In the genomic region with DNA sequence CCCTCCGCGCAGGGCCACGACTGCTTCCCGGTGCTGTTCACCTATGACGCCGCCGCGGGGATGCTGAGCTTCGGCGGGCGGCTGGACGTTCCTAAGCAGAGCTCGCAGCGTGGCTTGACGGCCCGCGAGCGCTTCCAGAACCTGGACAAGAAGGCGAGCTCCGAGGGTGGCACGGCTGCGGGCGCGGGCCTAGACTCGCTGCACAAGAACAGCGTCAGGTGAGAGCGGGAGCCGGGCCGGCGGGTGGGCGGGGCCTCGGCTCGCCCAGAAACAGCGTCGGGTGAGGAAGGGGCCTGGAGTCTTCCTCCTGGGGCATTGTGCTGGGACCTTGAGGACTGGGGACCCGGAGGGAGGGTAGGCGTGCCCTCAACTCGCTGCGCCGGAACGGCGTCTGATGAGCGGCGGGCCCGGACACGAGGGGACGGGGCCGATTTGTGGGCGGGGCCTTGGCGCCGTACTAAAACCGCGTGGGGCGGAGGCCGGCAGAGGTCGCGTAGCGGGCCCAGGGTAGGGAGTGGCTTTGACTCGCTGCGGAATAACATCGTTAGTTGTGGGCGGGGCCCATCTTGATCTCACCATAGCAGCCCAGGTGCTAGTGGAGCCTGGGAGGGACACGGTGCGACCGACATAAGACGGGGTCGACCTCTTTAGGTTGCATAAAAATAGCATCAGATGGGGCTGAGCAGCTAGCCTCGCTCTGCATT, we compare ENCODE assay signal across 1 cellular context.
TF ChIP-seq lines count a peak whose summit lies in the region.

No MANE protein-coding gene starts in this region.

TF ChIP-seq in K562, 482 proteins besides CTCF, POLR2A, EP300 and RAD21 (continued from another document):
- TF ChIP-seq, protein P1, sequence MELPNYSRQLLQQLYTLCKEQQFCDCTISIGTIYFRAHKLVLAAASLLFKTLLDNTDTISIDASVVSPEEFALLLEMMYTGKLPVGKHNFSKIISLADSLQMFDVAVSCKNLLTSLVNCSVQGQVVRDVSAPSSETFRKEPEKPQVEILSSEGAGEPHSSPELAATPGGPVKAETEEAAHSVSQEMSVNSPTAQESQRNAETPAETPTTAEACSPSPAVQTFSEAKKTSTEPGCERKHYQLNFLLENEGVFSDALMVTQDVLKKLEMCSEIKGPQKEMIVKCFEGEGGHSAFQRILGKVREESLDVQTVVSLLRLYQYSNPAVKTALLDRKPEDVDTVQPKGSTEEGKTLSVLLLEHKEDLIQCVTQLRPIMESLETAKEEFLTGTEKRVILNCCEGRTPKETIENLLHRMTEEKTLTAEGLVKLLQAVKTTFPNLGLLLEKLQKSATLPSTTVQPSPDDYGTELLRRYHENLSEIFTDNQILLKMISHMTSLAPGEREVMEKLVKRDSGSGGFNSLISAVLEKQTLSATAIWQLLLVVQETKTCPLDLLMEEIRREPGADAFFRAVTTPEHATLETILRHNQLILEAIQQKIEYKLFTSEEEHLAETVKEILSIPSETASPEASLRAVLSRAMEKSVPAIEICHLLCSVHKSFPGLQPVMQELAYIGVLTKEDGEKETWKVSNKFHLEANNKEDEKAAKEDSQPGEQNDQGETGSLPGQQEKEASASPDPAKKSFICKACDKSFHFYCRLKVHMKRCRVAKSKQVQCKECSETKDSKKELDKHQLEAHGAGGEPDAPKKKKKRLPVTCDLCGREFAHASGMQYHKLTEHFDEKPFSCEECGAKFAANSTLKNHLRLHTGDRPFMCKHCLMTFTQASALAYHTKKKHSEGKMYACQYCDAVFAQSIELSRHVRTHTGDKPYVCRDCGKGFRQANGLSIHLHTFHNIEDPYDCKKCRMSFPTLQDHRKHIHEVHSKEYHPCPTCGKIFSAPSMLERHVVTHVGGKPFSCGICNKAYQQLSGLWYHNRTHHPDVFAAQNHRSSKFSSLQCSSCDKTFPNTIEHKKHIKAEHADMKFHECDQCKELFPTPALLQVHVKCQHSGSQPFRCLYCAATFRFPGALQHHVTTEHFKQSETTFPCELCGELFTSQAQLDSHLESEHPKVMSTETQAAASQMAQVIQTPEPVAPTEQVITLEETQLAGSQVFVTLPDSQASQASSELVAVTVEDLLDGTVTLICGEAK (IDR thresholded peaks at IDR 0.05), result 0 out of 2 replicates have a peak, but pooled peaks have one; percentile 30
- TF ChIP-seq, protein P1 (CRISPR knock-in tag; IDR thresholded peaks at IDR 0.05), result no peak
- TF ChIP-seq CCNT2 (IDR thresholded peaks at IDR 0.05; ENCODE audit: borderline replicate concordance, extremely low read depth, insufficient read length, low read depth, low read length) (peak; percentile 33), MAZ (CRISPR knock-in tag; conservative IDR thresholded peaks at IDR 0.05 in 1 of 2, IDR thresholded peaks at IDR 0.05 in 1 of 2) (peak; percentile 39 to 54; a peak in 2 of 4 replicates), ARNT (IDR thresholded peaks at IDR 0.05) (no peak), SIN3A (IDR thresholded peaks at IDR 0.05; ENCODE audit: borderline replicate concordance in 2 of 2, control insufficient read depth in 1 of 2, low read depth in 2 of 2, low read length in 2 of 2) (0 out of 4 replicates have a peak, but pooled peaks of 1 of the 2 experiments have one; percentile 12), RAD51 (IDR thresholded peaks at IDR 0.05; ENCODE audit: borderline replicate concordance, low read depth) (no peak), HIVEP1 (CRISPR knock-in tag; IDR thresholded peaks at IDR 0.05) (no peak), ZNF408 (CRISPR knock-in tag; IDR thresholded peaks at IDR 0.05; ENCODE audit: low read depth) (no peak), POLR2AphosphoS2 (IDR thresholded peaks at IDR 0.05; ENCODE audit: low read length) (0 out of 2 replicates have a peak, but pooled peaks have one; percentile 69), ZBTB17 (CRISPR knock-in tag; IDR thresholded peaks at IDR 0.05) (no peak), FOXM1 (IDR thresholded peaks at IDR 0.05; ENCODE audit: low read depth) (no peak), FOXM1 (CRISPR knock-in tag; IDR thresholded peaks at IDR 0.05; ENCODE audit: low read depth) (no peak), TRIM28 (IDR thresholded peaks at IDR 0.05) (no peak), PURB (CRISPR knock-in tag; IDR thresholded peaks at IDR 0.05; ENCODE audit: low read depth) (no peak), ETV1 (tag; conservative IDR thresholded peaks at IDR 0.05; ENCODE audit: low read depth) (no peak), RBM14 (IDR thresholded peaks at IDR 0.05; ENCODE audit: borderline replicate concordance, insufficient read depth, low read depth, low read length) (0 out of 2 replicates have a peak, but pooled peaks have one; percentile 53)
- TF ChIP-seq, protein P2, sequence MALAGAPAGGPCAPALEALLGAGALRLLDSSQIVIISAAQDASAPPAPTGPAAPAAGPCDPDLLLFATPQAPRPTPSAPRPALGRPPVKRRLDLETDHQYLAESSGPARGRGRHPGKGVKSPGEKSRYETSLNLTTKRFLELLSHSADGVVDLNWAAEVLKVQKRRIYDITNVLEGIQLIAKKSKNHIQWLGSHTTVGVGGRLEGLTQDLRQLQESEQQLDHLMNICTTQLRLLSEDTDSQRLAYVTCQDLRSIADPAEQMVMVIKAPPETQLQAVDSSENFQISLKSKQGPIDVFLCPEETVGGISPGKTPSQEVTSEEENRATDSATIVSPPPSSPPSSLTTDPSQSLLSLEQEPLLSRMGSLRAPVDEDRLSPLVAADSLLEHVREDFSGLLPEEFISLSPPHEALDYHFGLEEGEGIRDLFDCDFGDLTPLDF (CRISPR knock-in tag; IDR thresholded peaks at IDR 0.05), result no peak
- TF ChIP-seq, protein P3, sequence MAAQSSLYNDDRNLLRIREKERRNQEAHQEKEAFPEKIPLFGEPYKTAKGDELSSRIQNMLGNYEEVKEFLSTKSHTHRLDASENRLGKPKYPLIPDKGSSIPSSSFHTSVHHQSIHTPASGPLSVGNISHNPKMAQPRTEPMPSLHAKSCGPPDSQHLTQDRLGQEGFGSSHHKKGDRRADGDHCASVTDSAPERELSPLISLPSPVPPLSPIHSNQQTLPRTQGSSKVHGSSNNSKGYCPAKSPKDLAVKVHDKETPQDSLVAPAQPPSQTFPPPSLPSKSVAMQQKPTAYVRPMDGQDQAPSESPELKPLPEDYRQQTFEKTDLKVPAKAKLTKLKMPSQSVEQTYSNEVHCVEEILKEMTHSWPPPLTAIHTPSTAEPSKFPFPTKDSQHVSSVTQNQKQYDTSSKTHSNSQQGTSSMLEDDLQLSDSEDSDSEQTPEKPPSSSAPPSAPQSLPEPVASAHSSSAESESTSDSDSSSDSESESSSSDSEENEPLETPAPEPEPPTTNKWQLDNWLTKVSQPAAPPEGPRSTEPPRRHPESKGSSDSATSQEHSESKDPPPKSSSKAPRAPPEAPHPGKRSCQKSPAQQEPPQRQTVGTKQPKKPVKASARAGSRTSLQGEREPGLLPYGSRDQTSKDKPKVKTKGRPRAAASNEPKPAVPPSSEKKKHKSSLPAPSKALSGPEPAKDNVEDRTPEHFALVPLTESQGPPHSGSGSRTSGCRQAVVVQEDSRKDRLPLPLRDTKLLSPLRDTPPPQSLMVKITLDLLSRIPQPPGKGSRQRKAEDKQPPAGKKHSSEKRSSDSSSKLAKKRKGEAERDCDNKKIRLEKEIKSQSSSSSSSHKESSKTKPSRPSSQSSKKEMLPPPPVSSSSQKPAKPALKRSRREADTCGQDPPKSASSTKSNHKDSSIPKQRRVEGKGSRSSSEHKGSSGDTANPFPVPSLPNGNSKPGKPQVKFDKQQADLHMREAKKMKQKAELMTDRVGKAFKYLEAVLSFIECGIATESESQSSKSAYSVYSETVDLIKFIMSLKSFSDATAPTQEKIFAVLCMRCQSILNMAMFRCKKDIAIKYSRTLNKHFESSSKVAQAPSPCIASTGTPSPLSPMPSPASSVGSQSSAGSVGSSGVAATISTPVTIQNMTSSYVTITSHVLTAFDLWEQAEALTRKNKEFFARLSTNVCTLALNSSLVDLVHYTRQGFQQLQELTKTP (IDR thresholded peaks at IDR 0.05; ENCODE audit: low read depth in 1 of 2, partially characterized antibody in 2 of 2), result no peak
